In genomic region chr2:166293984-166294383, GRCh38 we compare ENCODE assay signal across 21 cellular contexts.
"Had no signal": no experiment of that assay in that cellular context is flagged by ENCODE, and none has a peak within 500 bp of the region (broad histone marks: within the 10 kb centered on the region; RNA-seq: fewer than 3 reads in every experiment).

No MANE protein-coding gene starts in this region.

- H3K9ac ChIP-seq: parathyroid adenoma had no signal

- H3K27me3 ChIP-seq: tibial nerve, vagina had no signal

- H2AFZ ChIP-seq: parathyroid adenoma had no signal

- H3K4me1 Mint-ChIP-seq: activated B cell treated with CpG ODN at 0.5 μM for 24 hours; activated CD4-positive, alpha-beta T cell treated with anti-CD3 and anti-CD28 coated beads, Interleukin-2, amount 10 ng/mL, durations not matched to agents 24 days and 14 days; brain; central memory CD8-positive, alpha-beta T cell; naive thymus-derived CD4-positive, alpha-beta T cell; stimulated activated memory B cell treated with anti-CD40 and anti-IgM and Interleukin-4, amounts not matched to agents 10 μg/mL and 1 μg/mL and 100 μg/mL, for 72 hours had no signal

- H3K9me3 Mint-ChIP-seq: dendritic cell treated with granulocyte-macrophage colony-stimulating factor and Interleukin-4, amounts not matched to agents 40 ng/mL and 50 ng/mL, for 4 days had no signal

- H3K79me2 ChIP-seq: parathyroid adenoma had no signal

- H3K36me3 ChIP-seq: left ventricle myocardium inferior, vagina had no signal

- H3K4me3 Mint-ChIP-seq: activated B cell treated with CpG ODN at 0.5 μM for 24 hours; activated CD4-positive, alpha-beta T cell treated with anti-CD3 and anti-CD28 coated beads, Interleukin-2, amount 10 ng/mL, durations not matched to agents 24 days and 14 days; activated CD8-positive, alpha-beta T cell treated with anti-CD3 and anti-CD28 coated beads, Interleukin-2, amount 10 ng/mL, durations not matched to agents 7 days and 5 days; brain; central memory CD8-positive, alpha-beta T cell; dendritic cell treated with granulocyte-macrophage colony-stimulating factor and Interleukin-4, amounts not matched to agents 40 ng/mL and 50 ng/mL, for 4 days; effector memory CD8-positive, alpha-beta T cell; naive thymus-derived CD4-positive, alpha-beta T cell; stimulated activated memory B cell treated with anti-CD40 and anti-IgM and Interleukin-4, amounts not matched to agents 10 μg/mL and 1 μg/mL and 100 μg/mL, for 72 hours had no signal

- H3K4me3 ChIP-seq: left ventricle myocardium inferior, mucosa of descending colon, tibial nerve, vagina had no signal

- H3K9me3 ChIP-seq: mucosa of descending colon, vagina had no signal

- H3K27me3 Mint-ChIP-seq: activated B cell treated with CpG ODN at 0.5 μM for 24 hours; activated CD4-positive, alpha-beta T cell treated with anti-CD3 and anti-CD28 coated beads, Interleukin-2, amount 10 ng/mL, durations not matched to agents 24 days and 14 days; central memory CD8-positive, alpha-beta T cell; dendritic cell treated with granulocyte-macrophage colony-stimulating factor and Interleukin-4, amounts not matched to agents 40 ng/mL and 50 ng/mL, for 4 days; effector memory CD8-positive, alpha-beta T cell; naive thymus-derived CD4-positive, alpha-beta T cell; stimulated activated memory B cell treated with anti-CD40 and anti-IgM and Interleukin-4, amounts not matched to agents 10 μg/mL and 1 μg/mL and 100 μg/mL, for 72 hours had no signal

- H3K4me1 ChIP-seq: left ventricle myocardium inferior, parathyroid adenoma, tibial nerve, vagina had no signal

- H3K36me3 Mint-ChIP-seq: activated naive CD4-positive, alpha-beta T cell treated with anti-CD3 and anti-CD28 coated beads, Interleukin-2, amount 50 U/mL, for 72 hours; naive thymus-derived CD4-positive, alpha-beta T cell; stimulated activated memory B cell treated with anti-CD40 and anti-IgM and Interleukin-4, amounts not matched to agents 10 μg/mL and 1 μg/mL and 100 μg/mL, for 72 hours had no signal

- H3K27ac ChIP-seq: left ventricle myocardium inferior, parathyroid adenoma, tibial nerve, vagina had no signal

- FAIRE-seq: TTC549 had no signal

- DNase-seq: activated B cell treated with CpG ODN at 0.5 μM for 24 hours; activated CD4-positive, alpha-beta T cell treated with anti-CD3 and anti-CD28 coated beads, Interleukin-2, amount 10 ng/mL, durations not matched to agents 24 days and 14 days; activated CD8-positive, alpha-beta memory T cell treated with anti-CD3 and anti-CD28 coated beads, Interleukin-2, amount 50 U/mL, for 4 hours; activated CD8-positive, alpha-beta T cell treated with anti-CD3 and anti-CD28 coated beads, Interleukin-2, amount 10 ng/mL, durations not matched to agents 7 days and 5 days; activated effector memory CD4-positive, alpha-beta T cell treated with anti-CD3 and anti-CD28 coated beads, Interleukin-2, amount 50 U/mL, for 16 hours; activated T-cell treated with anti-CD3 and anti-CD28 coated beads, Interleukin-2, amount 50 U/mL, for 48 hours; amniotic stem cell; effector memory CD8-positive, alpha-beta T cell; hypothalamus; left ventricle myocardium inferior; mucosa of descending colon; naive thymus-derived CD4-positive, alpha-beta T cell had no signal

- H3K27ac Mint-ChIP-seq: activated B cell treated with CpG ODN at 0.5 μM for 24 hours; activated CD4-positive, alpha-beta T cell treated with anti-CD3 and anti-CD28 coated beads, Interleukin-2, amount 10 ng/mL, durations not matched to agents 24 days and 14 days; activated CD8-positive, alpha-beta T cell treated with anti-CD3 and anti-CD28 coated beads, Interleukin-2, amount 10 ng/mL, durations not matched to agents 7 days and 5 days; activated naive CD4-positive, alpha-beta T cell treated with anti-CD3 and anti-CD28 coated beads, Interleukin-2, amount 50 U/mL, for 72 hours; brain; dendritic cell treated with granulocyte-macrophage colony-stimulating factor and Interleukin-4, amounts not matched to agents 40 ng/mL and 50 ng/mL, for 4 days; effector memory CD8-positive, alpha-beta T cell; naive thymus-derived CD4-positive, alpha-beta T cell; stimulated activated memory B cell treated with anti-CD40 and anti-IgM and Interleukin-4, amounts not matched to agents 10 μg/mL and 1 μg/mL and 100 μg/mL, for 72 hours had no signal
